ENCODE assay signal across 8 cellular contexts in the genomic region with DNA sequence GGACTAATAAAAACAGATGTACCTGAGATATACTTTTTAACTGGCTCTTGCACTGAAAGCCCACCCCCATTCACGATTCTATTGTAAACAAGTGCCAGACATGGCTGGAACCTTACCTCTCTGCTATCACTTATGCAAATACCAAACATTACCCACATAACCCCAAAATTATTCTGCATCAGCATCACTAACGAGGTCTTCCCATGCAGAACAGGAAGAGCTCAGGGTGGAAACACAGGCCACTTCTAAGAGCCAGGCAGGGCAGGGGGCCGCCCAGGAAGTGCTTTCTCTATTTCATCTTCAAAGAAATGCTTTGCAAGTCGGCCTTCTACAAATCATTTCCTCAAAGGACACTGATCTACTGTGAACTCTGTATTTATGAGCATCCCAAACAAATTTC. TPM values are rescaled to one million over a fixed set of nuclear protein-coding genes. Genes with fewer than 3 reads are reported as not detected.
DNase-seq lines count a peak whose midpoint lies in the region; ATAC-seq and TF ChIP-seq lines count a peak whose summit lies in the region.

No MANE protein-coding gene starts in this region.

- intact Hi-C loops in dorsolateral prefrontal cortex (cut with DNase I) = no loop called here

- H3K4me3 ChIP-seq in HFF-Myc (replicated peaks; ENCODE audit: low read depth, low read length) = peak overlapping the region; percentile 63
- peak overlapping the region; percentile 48 to 92 (median 68) for H3K4me3 ChIP-seq in dorsolateral prefrontal cortex
- H3K4me3 ChIP-seq in skeletal muscle cell (ENCODE audit: low read depth, low read length) = peak overlapping the region; percentile 54

- H3K27me3 ChIP-seq in dorsolateral prefrontal cortex = no peaks in the 10 kb centered on the region

- no peak for ATAC-seq in HG02938 (IDR thresholded peaks at IDR 0.05; ENCODE audit: unreplicated experiment)
- ATAC-seq in HG03469 (IDR thresholded peaks at IDR 0.05; ENCODE audit: unreplicated experiment) = no peak
- ATAC-seq in GM21737 (IDR thresholded peaks at IDR 0.05; ENCODE audit: unreplicated experiment) = no peak

- DNase-seq in HFF-Myc (ENCODE audit: extremely low read depth, low read depth) = no peak
- DNase-seq in T-helper 2 cell = peak in 4 of 5 experiments; percentile 27 to 73 (median 61)
- DNase-seq in dorsolateral prefrontal cortex = no peak
- DNase-seq in skeletal muscle cell (ENCODE audit: low read depth) = no peak
- no peak for DNase-seq in pons (ENCODE audit: low spot score)

- H3K27ac ChIP-seq in dorsolateral prefrontal cortex = peak overlapping the region in 16 of 59 donors; percentile 2 to 97 (median 44)

- TF ChIP-seq CTCF in HFF-Myc (IDR thresholded peaks at IDR 0.05; ENCODE audit: low read depth, low read length, missing control alignments) (no peak), dorsolateral prefrontal cortex (IDR thresholded peaks at IDR 0.05 in 54 of 56, conservative IDR thresholded peaks at IDR 0.05 in 2 of 56; ENCODE audit: low read depth in 1 of 56, partially characterized antibody in 56 of 56) (no peak)

RNA-seq across cellular contexts. Expression of gene IRS2, which starts 7.3 kb away (rescaled TPM):
- 100 to 1,000 TPM in 1 of 120 experiments, 10 to 100 TPM in 119; 46.0 to 107 (median 73.1) TPM for total RNA-seq in dorsolateral prefrontal cortex

Comparison
In these comparisons a context has a peak if more than half of its experiments do, and no peak if none do; other contexts are left out.
1. DNase-seq: peak in T-helper 2 cell (4 of 5); none in HFF-Myc (single experiment), dorsolateral prefrontal cortex (0 of 10), skeletal muscle cell (single experiment) and pons (single experiment).
2. Peak in every context shown above with its lines, with median percentiles within 50 percentile points of each other: H3K4me3 ChIP-seq.